In the genomic region with DNA sequence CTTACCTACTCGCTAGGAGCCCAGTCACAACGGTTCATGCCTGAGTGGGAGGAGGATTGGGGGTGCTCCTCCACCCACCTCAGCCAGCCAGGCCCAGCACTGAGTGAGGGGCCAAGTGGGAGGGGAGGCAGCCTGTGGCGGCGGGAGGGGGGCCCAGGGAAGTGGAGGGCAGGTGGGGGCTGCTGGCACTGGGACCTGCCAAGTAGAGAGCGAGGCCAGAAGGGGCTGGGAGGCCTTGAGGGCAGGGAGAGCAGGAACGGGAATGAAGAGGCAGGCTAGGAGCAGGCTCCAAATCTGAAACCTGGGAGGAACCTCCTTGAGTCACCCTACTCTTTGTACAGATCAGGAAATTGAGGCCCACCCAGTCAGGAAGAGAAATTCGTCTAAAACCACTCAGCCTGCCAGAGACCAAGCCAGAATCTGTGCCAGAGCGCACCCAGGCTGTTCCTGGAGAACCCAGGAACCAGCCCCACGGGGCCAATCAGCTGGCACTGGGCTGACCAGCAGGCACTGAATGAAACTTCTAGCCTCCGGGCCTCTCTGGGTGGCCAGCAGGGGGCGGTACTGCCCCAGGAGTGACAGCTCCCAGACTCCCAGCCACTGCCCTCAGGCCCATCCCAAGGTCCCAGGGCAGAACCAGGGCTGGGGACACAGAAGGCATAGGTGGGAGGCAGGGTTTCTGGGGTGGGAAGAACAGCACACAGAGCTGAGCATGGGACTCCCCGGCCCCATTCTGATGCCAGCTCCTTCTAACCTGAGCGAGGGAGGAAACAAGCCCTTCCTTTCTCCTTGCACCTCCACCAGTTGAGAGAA, we compare ENCODE assay signal across 8 cellular contexts. TPM values are rescaled to one million over a fixed set of nuclear protein-coding genes. Genes with fewer than 3 reads are reported as not detected.
DNase-seq lines count a peak whose midpoint lies in the region; ATAC-seq and TF ChIP-seq lines count a peak whose summit lies in the region.

No MANE protein-coding gene starts in this region.

- H3K9me3 Mint-ChIP-seq in stimulated activated memory B cell treated with anti-CD40 and anti-IgM and Interleukin-4, amounts not matched to agents 10 μg/mL and 1 μg/mL and 100 μg/mL, for 72 hours, result no peaks in the 10 kb centered on the region

- peak overlapping the region; percentile 47 for H3K9ac ChIP-seq in NT2/D1 (ENCODE audit: insufficient read length, low read depth)

- no peak overlapping the region for H3K4me2 ChIP-seq in DOHH2 (ENCODE audit: low read length)

- H3K4me3 ChIP-seq in DOHH2 (ENCODE audit: low read length) (no peak overlapping the region), NT2/D1 (ENCODE audit: insufficient read length, low read depth) (no peak overlapping the region), mucosa of descending colon (no peak overlapping the region)

- no peaks in the 10 kb centered on the region for H3F3A ChIP-seq in DOHH2 (ENCODE audit: control insufficient read depth, insufficient read depth)

- H3K4me1 ChIP-seq in DOHH2 (ENCODE audit: control insufficient read depth, low read length) (peaks cover 28% of the 10 kb centered on the region), NT2/D1 (ENCODE audit: insufficient read depth, insufficient read length) (peaks cover 29% of the 10 kb centered on the region), mucosa of descending colon (ENCODE audit: low read depth) (peaks cover 5% of the 10 kb centered on the region)

- H3K27me3 Mint-ChIP-seq in stimulated activated memory B cell treated with anti-CD40 and anti-IgM and Interleukin-4, amounts not matched to agents 10 μg/mL and 1 μg/mL and 100 μg/mL, for 72 hours, result no peaks in the 10 kb centered on the region

- ATAC-seq in HG03159 (IDR thresholded peaks at IDR 0.05; ENCODE audit: unreplicated experiment), result peak; percentile 29
- ATAC-seq in mucosa of descending colon, result peak; percentile 88
- ATAC-seq in stimulated activated memory B cell treated with anti-CD40 and anti-IgM and Interleukin-4, amounts not matched to agents 10 μg/mL and 1 μg/mL and 100 μg/mL, for 72 hours, result peak; percentile 26
- ATAC-seq in HG03039 (IDR thresholded peaks at IDR 0.05; ENCODE audit: unreplicated experiment), result no peak

- H3K9me3 ChIP-seq in DOHH2 (ENCODE audit: control insufficient read depth, insufficient read depth, low read length) (no peaks in the 10 kb centered on the region), NT2/D1 (ENCODE audit: insufficient read depth, low read length) (no peaks in the 10 kb centered on the region), mucosa of descending colon (no peaks in the 10 kb centered on the region)

- H3K36me3 ChIP-seq in DOHH2 (ENCODE audit: control insufficient read depth, low read length), result no peaks in the 10 kb centered on the region
- H3K36me3 ChIP-seq in NT2/D1 (ENCODE audit: insufficient read depth, insufficient read length, low read length), result no peaks in the 10 kb centered on the region
- H3K36me3 ChIP-seq in mucosa of descending colon (ENCODE audit: low read depth), result no peaks in the 10 kb centered on the region

- no peak overlapping the region for H3K27ac ChIP-seq in DOHH2 (ENCODE audit: low read depth, low read length)

- DNase-seq in NT2/D1 (ENCODE audit: low read depth, low spot score) (peak; percentile 67), epidermal melanocyte (ENCODE audit: insufficient read length, low spot score) (peak; percentile 97), mucosa of descending colon (peak; percentile 88 to 89 (median 88))
- peak; percentile 92 for DNase-seq in activated CD8-positive, alpha-beta memory T cell treated with anti-CD3 and anti-CD28 coated beads, Interleukin-2, amount 50 U/mL, for 48 hours

- H3K4me1 Mint-ChIP-seq in stimulated activated memory B cell treated with anti-CD40 and anti-IgM and Interleukin-4, amounts not matched to agents 10 μg/mL and 1 μg/mL and 100 μg/mL, for 72 hours, result peaks cover 91% of the 10 kb centered on the region

- intact Hi-C loops in mucosa of descending colon (cut with DNase I, micrococcal nuclease), result loop anchor here (2.0 to 10.0 kb wide), 3 partner anchors 55 to 243 kb away; no protein-coding TSS in a partner anchor

- H3K36me3 Mint-ChIP-seq in stimulated activated memory B cell treated with anti-CD40 and anti-IgM and Interleukin-4, amounts not matched to agents 10 μg/mL and 1 μg/mL and 100 μg/mL, for 72 hours, result no peaks in the 10 kb centered on the region

- TF ChIP-seq CTCF in DOHH2 (IDR thresholded peaks at IDR 0.05; ENCODE audit: low read depth, low read length, poor library complexity, severe bottlenecking), result peak; percentile 98
- TF ChIP-seq CTCF in mucosa of descending colon (IDR thresholded peaks at IDR 0.05), result peak; percentile 87

- peaks cover 13% of the 10 kb centered on the region for H4K20me1 ChIP-seq in DOHH2 (ENCODE audit: control insufficient read depth, insufficient read depth, low read depth, low read length)

- no peaks in the 10 kb centered on the region for H3K9me2 ChIP-seq in DOHH2 (replicated peaks; ENCODE audit: control insufficient read depth, low read length)

- H3K79me2 ChIP-seq in DOHH2 (ENCODE audit: control insufficient read depth, low read length), result no peaks in the 10 kb centered on the region

- H3K27ac Mint-ChIP-seq in stimulated activated memory B cell treated with anti-CD40 and anti-IgM and Interleukin-4, amounts not matched to agents 10 μg/mL and 1 μg/mL and 100 μg/mL, for 72 hours, result peak overlapping the region; percentile 94

- H3K27me3 ChIP-seq in DOHH2 (ENCODE audit: control insufficient read depth, low read length) (peaks cover 83% of the 10 kb centered on the region), NT2/D1 (ENCODE audit: insufficient read depth, insufficient read length) (no peaks in the 10 kb centered on the region)

- no peak overlapping the region for H3K4me3 Mint-ChIP-seq in stimulated activated memory B cell treated with anti-CD40 and anti-IgM and Interleukin-4, amounts not matched to agents 10 μg/mL and 1 μg/mL and 100 μg/mL, for 72 hours

RNA-seq across cellular contexts. Expression of a gene that starts 14.8 kb away (rescaled TPM):
- total RNA-seq in mucosa of descending colon, result under 1 TPM; 0.52 to 0.82 (median 0.60) TPM

RNA-seq across cellular contexts. Expression of a gene that starts 51.5 kb away (rescaled TPM):
- 1 to 10 TPM; 1.6 to 3.7 (median 3.0) TPM for total RNA-seq in mucosa of descending colon
